ENCODE assay signal across 1 cellular context in genomic region chr20:49982072-49982345, GRCh38.
TF ChIP-seq lines count a peak whose summit lies in the region.

No MANE protein-coding gene starts in this region.

TF ChIP-seq in K562, 482 proteins besides CTCF, POLR2A, EP300 and RAD21 (continued from another document):
- no peak for TF ChIP-seq ZHX1 (conservative IDR thresholded peaks at IDR 0.05; ENCODE audit: low read length)
- peak in 1 of 2 experiments; percentile 22 for TF ChIP-seq AFF1 (IDR thresholded peaks at IDR 0.05; ENCODE audit: low read depth in 1 of 2, partially characterized antibody in 2 of 2)
- TF ChIP-seq MYBL2 (IDR thresholded peaks at IDR 0.05; ENCODE audit: low read depth) = peak; percentile 73
- no peak for TF ChIP-seq MYBL2 (CRISPR knock-in tag; IDR thresholded peaks at IDR 0.05; ENCODE audit: borderline replicate concordance)
- peak; percentile 51 for TF ChIP-seq LEF1 (IDR thresholded peaks at IDR 0.05)
- 0 out of 2 replicates have a peak, but pooled peaks have one; percentile 32 for TF ChIP-seq SMARCA4 (IDR thresholded peaks at IDR 0.05)
- no peak for TF ChIP-seq CHCHD3 (CRISPR knock-in tag; IDR thresholded peaks at IDR 0.05)
- no peak for TF ChIP-seq POLR2B (IDR thresholded peaks at IDR 0.05; ENCODE audit: low read depth, partially characterized antibody)
- 0 out of 2 replicates have a peak, but pooled peaks have one; percentile 32 for TF ChIP-seq NR2C1 (IDR thresholded peaks at IDR 0.05)
- no peak for TF ChIP-seq NR2C1 (tag; IDR thresholded peaks at IDR 0.05)
- TF ChIP-seq ZNF280A (IDR thresholded peaks at IDR 0.05; ENCODE audit: low read depth, partially characterized antibody) = no peak
- peak; percentile 63; the same call in 1 of the 2 replicates for TF ChIP-seq SPI1 (IDR thresholded peaks at IDR 0.05; ENCODE audit: borderline replicate concordance, low read depth, low read length)
- peak; percentile 10; the same call in 1 of the 2 replicates for TF ChIP-seq FOXM1 (IDR thresholded peaks at IDR 0.05; ENCODE audit: low read depth)
- no peak for TF ChIP-seq FOXM1 (CRISPR knock-in tag; IDR thresholded peaks at IDR 0.05; ENCODE audit: low read depth)
- TF ChIP-seq ARNT (IDR thresholded peaks at IDR 0.05) = peak in 1 of 2 experiments; percentile 61; a peak in 1 of 4 replicates
- TF ChIP-seq MYC (IDR thresholded peaks at IDR 0.05; ENCODE audit: low read depth, low read length) = no peak
- 0 out of 2 replicates have a peak, but pooled peaks have one; percentile 90 for TF ChIP-seq MYC (CRISPR knock-in tag; IDR thresholded peaks at IDR 0.05; ENCODE audit: borderline replicate concordance, low read depth)
- no peak for TF ChIP-seq SETDB1 (IDR thresholded peaks at IDR 0.05; ENCODE audit: low read length)
- 0 out of 2 replicates have a peak, but pooled peaks have one; percentile 17 for TF ChIP-seq ZNF79 (CRISPR knock-in tag; IDR thresholded peaks at IDR 0.05; ENCODE audit: low read depth)
- no peak for TF ChIP-seq TFAM (CRISPR knock-in tag; conservative IDR thresholded peaks at IDR 0.05)
- TF ChIP-seq SUPT5H (IDR thresholded peaks at IDR 0.05) = 0 out of 2 replicates have a peak, but pooled peaks have one; percentile 40
- peak; percentile 56 for TF ChIP-seq KDM5B (IDR thresholded peaks at IDR 0.05; ENCODE audit: insufficient replicate concordance, low read depth, low read length)
- TF ChIP-seq HES1 (IDR thresholded peaks at IDR 0.05; ENCODE audit: low read depth) = 0 out of 2 replicates have a peak, but pooled peaks have one; percentile 48
- TF ChIP-seq TAF7 (tag; IDR thresholded peaks at IDR 0.05) = peak; percentile 48; the same call in 1 of the 2 replicates
- TF ChIP-seq TSC22D4 (tag; IDR thresholded peaks at IDR 0.05) = no peak
- no peak for TF ChIP-seq ELF4 (CRISPR knock-in tag; IDR thresholded peaks at IDR 0.05)
- TF ChIP-seq RAD51 (IDR thresholded peaks at IDR 0.05; ENCODE audit: borderline replicate concordance, low read depth) = peak; percentile 68
- peak; percentile 58 for TF ChIP-seq ZBTB40 (IDR thresholded peaks at IDR 0.05)
- no peak for TF ChIP-seq ZBTB40 (CRISPR knock-in tag; IDR thresholded peaks at IDR 0.05)
- peak in 1 of 2 experiments; percentile 59; a peak in 1 of 4 replicates for TF ChIP-seq FOXK2 (conservative IDR thresholded peaks at IDR 0.05 in 1 of 2, IDR thresholded peaks at IDR 0.05 in 1 of 2; ENCODE audit: low read depth in 2 of 2)
- TF ChIP-seq ZNF217 (CRISPR knock-in tag; IDR thresholded peaks at IDR 0.05) = no peak
- TF ChIP-seq POLR3G (IDR thresholded peaks at IDR 0.05; ENCODE audit: extremely low read depth, insufficient read length, insufficient replicate concordance) = no peak
- TF ChIP-seq RNF2 (IDR thresholded peaks at IDR 0.05) = no peak
- 0 out of 2 replicates have a peak, but pooled peaks have one; percentile 11 for TF ChIP-seq ZNF197 (CRISPR knock-in tag; IDR thresholded peaks at IDR 0.05; ENCODE audit: low read depth)
- TF ChIP-seq SREBF2 (CRISPR knock-in tag; IDR thresholded peaks at IDR 0.05) = 0 out of 2 replicates have a peak, but pooled peaks have one; percentile 25
